ENCODE assay signal across 14 cellular contexts in genomic region chr16:88461291-88462269, GRCh38. TPM values are rescaled to one million over a fixed set of nuclear protein-coding genes. Genes with fewer than 3 reads are reported as not detected.
DNase-seq lines count a peak whose midpoint lies in the region; ATAC-seq, FAIRE-seq and TF ChIP-seq lines count a peak whose summit lies in the region.
"Had no signal": no experiment of that assay in that cellular context is flagged by ENCODE, and none has a peak within 500 bp of the region (broad histone marks: within the 10 kb centered on the region; RNA-seq: fewer than 3 reads in every experiment).

No MANE protein-coding gene starts in this region.

- peaks cover 5 to 92% (median 76%) of the 10 kb centered on the region in 11 experiments; a peak in 21 of 22 replicates for H4K20me1 ChIP-seq in BLaER1 treated with 17β-estradiol and CSF1 and Interleukin-3, amounts not matched to agents 10 nM and 100 nM
- H4K20me1 ChIP-seq in H1 (replicated peaks in 1 of 2; ENCODE audit: control insufficient read depth in 1 of 2, insufficient read depth in 2 of 2, low read length in 2 of 2) (peaks cover 7 to 10% of the 10 kb centered on the region in 2 experiments), GM23248 (ENCODE audit: insufficient read depth) (no peaks in the 10 kb centered on the region)

- peak overlapping the region; percentile 29; the same call in 1 of the 2 replicates for H4K8ac ChIP-seq in H1 (ENCODE audit: extremely low read depth, insufficient read depth, low read length)

- H3K9me3 ChIP-seq in BLaER1 treated with 17β-estradiol and CSF1 and Interleukin-3, amounts not matched to agents 10 nM and 100 nM (replicated peaks in 1 of 11): no peaks in the 10 kb centered on the region
- H3K9me3 ChIP-seq in H1 (ENCODE audit: insufficient read depth in 2 of 2, low read depth in 1 of 2, low read length in 1 of 2) (no peaks in the 10 kb centered on the region), GM23248 (ENCODE audit: low read depth) (no peaks in the 10 kb centered on the region)

- H3K9ac ChIP-seq in BLaER1 treated with 17β-estradiol and CSF1 and Interleukin-3, amounts not matched to agents 10 nM and 100 nM: peak overlapping the region in 8 of 11 experiments; percentile 27 to 62 (median 46); a peak in 15 of 22 replicates
- H3K9ac ChIP-seq in H1 (replicated peaks in 1 of 4; ENCODE audit: extremely low read depth in 1 of 4, low read depth in 3 of 4, low read length in 3 of 4) (no peak overlapping the region; a peak in 2 of 7 replicates), GM23248 (no peak overlapping the region)

- peak overlapping the region; percentile 77 to 98 (median 89) for H3K4me2 ChIP-seq in BLaER1 treated with 17β-estradiol and CSF1 and Interleukin-3, amounts not matched to agents 10 nM and 100 nM
- H3K4me2 ChIP-seq in H1 (ENCODE audit: insufficient read depth in 1 of 2, low read depth in 2 of 2, low read length in 2 of 2) (peak overlapping the region; percentile 40 to 44; a peak in 3 of 4 replicates), GM23248 (ENCODE audit: unreplicated experiment) (no peak overlapping the region)

- H3K27ac ChIP-seq in BLaER1 treated with 17β-estradiol and CSF1 and Interleukin-3, amounts not matched to agents 10 nM and 100 nM: peak overlapping the region in 8 of 11 experiments; percentile 7 to 70 (median 54); a peak in 16 of 22 replicates
- H3K27ac ChIP-seq in H1 (ENCODE audit: low read depth, low read length): no peak overlapping the region
- no peak overlapping the region for H3K27ac ChIP-seq in GM23248

- peak; percentile 89 for DNase-seq in HuH-7 (ENCODE audit: low spot score)
- peak; percentile 44 to 66 for DNase-seq in H1 (ENCODE audit: low read depth in 1 of 2, low spot score in 2 of 2)
- DNase-seq in mesothelial cell of epicardium (ENCODE audit: low spot score in 2 of 2, unreplicated experiment in 2 of 2): no peak
- DNase-seq in NCI-H1105 treated with DMSO at 0.1 percent for 48 hours (lab: John Stamatoyannopoulos, UW): no peak
- DNase-seq in HCEC 1CT: no peak
- DNase-seq in GM23248: no peak
- DNase-seq: activated T-cell treated with anti-CD3 and anti-CD28 coated beads, Interleukin-2, amount 50 U/mL, for 24 hours; C1 segment of cervical spinal cord; cerebellar nuclear complex; foreskin melanocyte; NCI-H1048; T1000 had no signal

- H3K27me3 Mint-ChIP-seq in mesothelial cell of epicardium (ENCODE audit: low read depth): no peaks in the 10 kb centered on the region
- H3K27me3 Mint-ChIP-seq: activated T-cell treated with anti-CD3 and anti-CD28 coated beads, Interleukin-2, amount 50 U/mL, for 24 hours had no signal

- peak overlapping the region; percentile 27 for H4K5ac ChIP-seq in H1 (ENCODE audit: insufficient read length, low read depth, low read length)

- peak overlapping the region; percentile 36 for H3K4ac ChIP-seq in H1 (replicated peaks; ENCODE audit: insufficient read length, low read depth, low read length)

- FAIRE-seq in H1 (lab: Jason Lieb, UNC): no peak

- peaks cover 7% of the 10 kb centered on the region for H3K79me1 ChIP-seq in H1 (ENCODE audit: low read depth, low read length)

- peak overlapping the region; percentile 96; the same call in 1 of the 2 replicates for H2BK12ac ChIP-seq in H1 (ENCODE audit: low read depth, low read length)

- H3K4me1 ChIP-seq in BLaER1 treated with 17β-estradiol and CSF1 and Interleukin-3, amounts not matched to agents 10 nM and 100 nM: peaks cover 73 to 99% (median 94%) of the 10 kb centered on the region in 10 experiments
- H3K4me1 ChIP-seq in H1 (replicated peaks in 1 of 4; ENCODE audit: control insufficient read depth in 3 of 4, insufficient read depth in 4 of 4, low read length in 3 of 4) (peaks cover 4 to 23% (median 12%) of the 10 kb centered on the region in 4 experiments), GM23248 (ENCODE audit: insufficient read depth) (no peaks in the 10 kb centered on the region)

- H2BK15ac ChIP-seq in H1 (ENCODE audit: low read length): peak overlapping the region; percentile 61; the same call in 1 of the 2 replicates

- H3K9me3 Mint-ChIP-seq in mesothelial cell of epicardium: no peaks in the 10 kb centered on the region
- H3K9me3 Mint-ChIP-seq: activated T-cell treated with anti-CD3 and anti-CD28 coated beads, Interleukin-2, amount 50 U/mL, for 24 hours had no signal

- peak overlapping the region; percentile 75; the same call in 1 of the 2 replicates for H2AK5ac ChIP-seq in H1 (ENCODE audit: low read depth, low read length)

- POLR2A ChIA-PET in H1 (lab: Charles Lee; ENCODE audit: partially characterized antibody): interaction anchor here (0.7 to 1.5 kb wide), 3 partner anchors 19 to 853 kb away, joined by 3 to 4 read pairs (median 4); no protein-coding TSS in a partner anchor

- 0 out of 4 replicates have a peak, but pooled peaks cover 0 to 3% of the 10 kb centered on the region in 2 experiments for H3K79me2 ChIP-seq in H1 (ENCODE audit: control insufficient read depth in 1 of 2, insufficient read depth in 2 of 2, low read length in 2 of 2)
- no peaks in the 10 kb centered on the region for H3K79me2 ChIP-seq in GM23248 (ENCODE audit: insufficient read depth)

- in situ Hi-C loops in GM23248 (cut with MboI): no loop called here

- no peaks in the 10 kb centered on the region for H3K36me3 Mint-ChIP-seq in mesothelial cell of epicardium

- no peak for ATAC-seq in GM18517 (IDR thresholded peaks at IDR 0.05; ENCODE audit: unreplicated experiment)

- 60% methylated on average over 15 of the region's 30 CpGs; no CpG with 5 or more reads in 1 of the 2 experiments for WGBS in H1 (ENCODE audit: extremely low coverage in 1 of 2, insufficient coverage in 1 of 2, insufficient read length in 1 of 2, insufficient replicate concordance in 2 of 2, low coverage in 1 of 2, low lambda C conversion rate in 2 of 2, missing lambda C conversion rate in 1 of 2), 2 experiments
- 68 to 70% methylated on average over 26 to 30 of the region's 30 CpGs for WGBS in GM23248 (ENCODE audit: low coverage in 1 of 2, low lambda C conversion rate in 2 of 2, missing lambda C conversion rate in 2 of 2), 2 experiments

- H3K36me3 ChIP-seq in BLaER1 treated with 17β-estradiol and CSF1 and Interleukin-3, amounts not matched to agents 10 nM and 100 nM: peaks cover 0 to 5% (median 0%) of the 10 kb centered on the region in 11 experiments; a peak in 2 of 22 replicates
- H3K36me3 ChIP-seq in H1 (ENCODE audit: control insufficient read depth in 2 of 4, insufficient read depth in 4 of 4, low read length in 3 of 4): no peaks in the 10 kb centered on the region
- H3K36me3 ChIP-seq in GM23248 (ENCODE audit: low read depth): no peaks in the 10 kb centered on the region

- TF ChIP-seq EP300 in H1 (IDR thresholded peaks at IDR 0.05; ENCODE audit: borderline replicate concordance in 1 of 2, low read depth in 2 of 2, low read length in 2 of 2): peak in 1 of 2 experiments; percentile 44; a peak in 1 of 3 replicates

- no peak overlapping the region for H2BK120ac ChIP-seq in H1 (replicated peaks; ENCODE audit: low read depth, low read length)

- peak overlapping the region; percentile 71 for H3K18ac ChIP-seq in H1 (ENCODE audit: extremely low read depth, low read length)

- no peak overlapping the region for H3K23ac ChIP-seq in H1 (ENCODE audit: insufficient read length)

- H2BK20ac ChIP-seq in H1 (ENCODE audit: low read length): peak overlapping the region; percentile 48; the same call in 1 of the 2 replicates

- no peaks in the 10 kb centered on the region for H3K27me3 ChIP-seq in BLaER1 treated with 17β-estradiol and CSF1 and Interleukin-3, amounts not matched to agents 10 nM and 100 nM
- peaks cover 2 to 15% (median 10%) of the 10 kb centered on the region in 4 experiments for H3K27me3 ChIP-seq in H1 (replicated peaks in 1 of 4; ENCODE audit: control insufficient read depth in 3 of 4, extremely low read depth in 1 of 4, insufficient read depth in 3 of 4, low read length in 3 of 4)
- no peaks in the 10 kb centered on the region for H3K27me3 ChIP-seq in GM23248 (replicated peaks; ENCODE audit: insufficient read depth)

- H3F3A ChIP-seq in GM23248 (ENCODE audit: insufficient read depth): no peaks in the 10 kb centered on the region

- no peaks in the 10 kb centered on the region for H3K23me2 ChIP-seq in H1 (ENCODE audit: low read depth, low read length)

- TF ChIP-seq RAD21 in H1 (IDR thresholded peaks at IDR 0.05 in 1 of 2, conservative IDR thresholded peaks at IDR 0.05 in 1 of 2; ENCODE audit: low read depth in 2 of 2, low read length in 2 of 2): no peak

- no peak overlapping the region for H3K14ac ChIP-seq in H1 (ENCODE audit: insufficient read length)

- TF ChIP-seq POLR2A in H1 (IDR thresholded peaks at IDR 0.05; ENCODE audit: control extremely low read depth in 1 of 2, low read depth in 2 of 2, low read length in 2 of 2): no peak

- H3K56ac ChIP-seq in H1 (replicated peaks; ENCODE audit: insufficient read length, low read depth, low read length): no peak overlapping the region

- peak overlapping the region; percentile 84 for H3K27ac Mint-ChIP-seq in mesothelial cell of epicardium
- H3K27ac Mint-ChIP-seq: activated T-cell treated with anti-CD3 and anti-CD28 coated beads, Interleukin-2, amount 50 U/mL, for 24 hours had no signal

- H4K91ac ChIP-seq in H1 (replicated peaks; ENCODE audit: insufficient read length, low read length): peak overlapping the region; percentile 68

- H2BK5ac ChIP-seq in H1 (ENCODE audit: low read depth, low read length): 0 out of 2 replicates have a peak overlapping the region, but pooled peaks have one; percentile 49

- CTCF ChIA-PET in H1 (lab: Charles Lee; ENCODE audit: partially characterized antibody): interaction anchor here (0.7 to 2.3 kb wide), 5 partner anchors 12 to 98 kb away, joined by 3 to 7 read pairs (median 4); no protein-coding TSS in a partner anchor

- H2AFZ ChIP-seq in H1 (ENCODE audit: low read length): no peak overlapping the region
- H2AFZ ChIP-seq in GM23248: no peak overlapping the region

- peaks cover 39% of the 10 kb centered on the region for H3K4me1 Mint-ChIP-seq in mesothelial cell of epicardium

- TF ChIP-seq CTCF in H1 (IDR thresholded peaks at IDR 0.05; ENCODE audit: control extremely low read depth in 1 of 3, insufficient read depth in 1 of 3, low read depth in 1 of 3, low read length in 3 of 3) (no peak), mesothelial cell of epicardium (IDR thresholded peaks at IDR 0.05; ENCODE audit: unreplicated experiment) (no peak)

- H3K4me3 Mint-ChIP-seq in mesothelial cell of epicardium: peak overlapping the region; percentile 45
- H3K4me3 Mint-ChIP-seq: activated T-cell treated with anti-CD3 and anti-CD28 coated beads, Interleukin-2, amount 50 U/mL, for 24 hours had no signal

- H3K9me2 ChIP-seq in GM23248 (ENCODE audit: insufficient read depth): no peaks in the 10 kb centered on the region

- no peak overlapping the region; a peak in 1 of 20 replicates for H3K4me3 ChIP-seq in BLaER1 treated with 17β-estradiol and CSF1 and Interleukin-3, amounts not matched to agents 10 nM and 100 nM
- H3K4me3 ChIP-seq in H1 (ENCODE audit: extremely low read depth in 1 of 4, insufficient read depth in 2 of 4, low read depth in 3 of 4, low read length in 4 of 4) (peak overlapping the region in 1 of 4 experiments; percentile 19; a peak in 1 of 8 replicates), GM23248 (no peak overlapping the region)

RNA-seq across cellular contexts. Expression of gene ZFPM1, which starts 8.5 kb away (rescaled TPM):
- total RNA-seq in H1 (2021; fragmentation: NEBNext Ultra II Directional; extraction: Animal tissue kit (Norgen Biotek cat#: 25700)): 3.4 and 4.8 TPM in 2 replicates
- 0.74 and 1.4 TPM in 2 replicates for polyA plus RNA-seq in H1 (2011; rRNA removed)
- polyA plus RNA-seq in H1 (2011; cell fraction: cytosol; rRNA removed): 1.1 TPM
- polyA plus RNA-seq in H1 (2011; cell fraction: nucleus; rRNA removed): 3.6 TPM
- 1.5 to 3.3 TPM (median 1.9 TPM) in 4 replicates for polyA plus RNA-seq in H1 (2012, experiment 1 of 2)
- 1.00 TPM for polyA plus RNA-seq in H1 (2012, experiment 2 of 2)
- 3.1 TPM for polyA plus RNA-seq in H1 (2013, experiment 1 of 2)
- polyA plus RNA-seq in H1 (2013, experiment 2 of 2): 2.9 TPM
- polyA minus RNA-seq in H1 (2011; rRNA and poly(A)+ RNA removed): 0.29 and 0.57 TPM in 2 replicates
- polyA minus RNA-seq in H1 (2011; cell fraction: cytosol; rRNA and poly(A)+ RNA removed): 2.8 TPM
- polyA minus RNA-seq in H1 (2011; cell fraction: nucleus; rRNA and poly(A)+ RNA removed): 3.3 TPM
- total RNA-seq in mesothelial cell of epicardium: 51.1 to 56.2 TPM (median 52.6 TPM) in 3 replicates
- total RNA-seq in GM23248 (2014; rRNA removed; shearing (Covaris generic)): 0.25 and 2.4 TPM in 2 replicates
- 0.06 and 0.14 TPM in 2 replicates for polyA plus RNA-seq in GM23248 (2016; fragmentation: Nextera tagmentation; extraction: Ambion mirVana)

Comparison
In these comparisons a context has a peak if more than half of its experiments do, and no peak if none do; other contexts are left out.
1. H3K27ac ChIP-seq: peak in BLaER1 treated with 17β-estradiol and CSF1 and Interleukin-3, amounts not matched to agents 10 nM and 100 nM (8 of 11); none in H1 (single experiment) and GM23248 (single experiment).
2. H3K9ac ChIP-seq: peak in BLaER1 treated with 17β-estradiol and CSF1 and Interleukin-3, amounts not matched to agents 10 nM and 100 nM (8 of 11); none in H1 (0 of 4) and GM23248 (single experiment).
3. DNase-seq: peak in HuH-7 (single experiment) and H1 (2 of 2); none in mesothelial cell of epicardium (0 of 2), NCI-H1105 treated with DMSO at 0.1 percent for 48 hours (single experiment), HCEC 1CT (single experiment) and GM23248 (single experiment).